In the genomic region with DNA sequence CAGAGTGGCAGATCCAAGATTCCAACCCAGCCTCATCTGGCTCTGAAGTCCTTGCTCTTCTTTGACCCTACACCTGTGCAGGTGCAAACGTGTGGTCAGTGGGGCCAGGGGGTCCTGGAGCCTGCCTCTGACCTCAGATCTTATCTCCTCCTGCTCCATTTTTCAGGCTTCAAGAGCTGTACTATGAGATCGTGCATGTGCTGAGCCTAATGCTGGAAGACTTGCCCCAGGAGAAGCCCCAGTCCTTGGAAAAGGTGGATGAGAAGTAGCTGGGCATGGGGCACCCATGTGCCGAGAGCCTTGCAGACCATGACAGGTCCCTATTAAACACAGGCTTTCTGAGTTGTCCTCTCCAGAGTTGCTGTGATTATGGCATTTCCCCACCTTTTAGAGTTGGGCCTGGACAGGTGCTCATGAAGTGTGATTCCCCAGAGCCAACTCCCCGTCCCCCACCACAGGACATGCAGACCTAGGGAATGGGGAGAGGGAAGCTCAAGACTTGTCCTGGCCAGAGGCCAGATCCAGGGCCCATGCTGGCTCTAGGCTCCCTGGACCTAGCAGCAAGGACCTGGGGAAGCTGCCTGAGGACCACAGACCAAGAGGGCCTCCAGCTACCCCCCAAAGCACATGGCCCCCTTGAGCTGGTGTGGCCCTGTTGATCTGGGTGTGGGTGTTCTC, we compare ENCODE assay signal across 24 cellular contexts. TPM values are rescaled to one million over a fixed set of nuclear protein-coding genes. Genes with fewer than 3 reads are reported as not detected.
"Had no signal": no experiment of that assay in that cellular context is flagged by ENCODE, and none has a peak within 500 bp of the region (broad histone marks: within the 10 kb centered on the region; RNA-seq: fewer than 3 reads in every experiment).

No MANE protein-coding gene starts in this region.

- H3K36me3 ChIP-seq: brain microvascular endothelial cell, esophagus muscularis mucosa, neutrophil, tibial artery, uterus had no signal

- H3K27ac Mint-ChIP-seq: activated CD4-positive, alpha-beta memory T cell treated with anti-CD3 and anti-CD28 coated beads, Interleukin-2, amount 10 ng/mL, durations not matched to agents 7 days and 5 days; activated naive CD4-positive, alpha-beta T cell treated with anti-CD3 and anti-CD28 coated beads, Interleukin-2, amount 10 ng/mL, durations not matched to agents 7 days and 5 days; activated naive CD8-positive, alpha-beta T cell treated with anti-CD3 and anti-CD28 coated beads, Interleukin-2, amount 50 U/mL, for 24 hours; mesothelial cell of epicardium; natural killer cell treated with Interleukin-12 subunit alpha and Interleukin-12 subunit beta and Interleukin-15 and Interleukin-18, amount 100 ng/mL, for 72 hours had no signal

- DNase-seq: activated CD4-positive, alpha-beta memory T cell treated with anti-CD3 and anti-CD28 coated beads, Interleukin-2, amount 10 ng/mL, durations not matched to agents 7 days and 5 days; activated CD4-positive, alpha-beta T cell treated with anti-CD3 and anti-CD28 coated beads for 48 hours; activated CD4-positive, CD25-positive, alpha-beta regulatory T cell; activated effector memory CD4-positive, alpha-beta T cell treated with Interleukin-2 at 50 U/mL for 16 hours; activated naive CD4-positive, alpha-beta T cell treated with anti-CD3 and anti-CD28 coated beads, Interleukin-2, amount 10 ng/mL, durations not matched to agents 7 days and 5 days; activated naive CD8-positive, alpha-beta T cell treated with anti-CD3 and anti-CD28 coated beads, Interleukin-2, amount 50 U/mL, for 24 hours; activated T-cell treated with anti-CD3 and anti-CD28 coated beads, Interleukin-2, amount 50 U/mL, for 48 hours; anterior cingulate cortex; brain microvascular endothelial cell; cortex of kidney; effector CD4-positive, alpha-beta T cell; left colon; stimulated activated CD4-positive, alpha-beta T cell treated with anti-CD3 and anti-CD28 coated beads, Interleukin-2, amount 100 ng/mL, for 24 hours; stimulated activated naive CD4-positive, alpha-beta T cell treated with Interleukin-2 at 50 U/mL for 16 hours; substantia nigra; T1000; tibial artery; uterus had no signal

- H3K4me3 ChIP-seq: esophagus muscularis mucosa, lung, tibial artery, uterus had no signal

- ATAC-seq: activated naive CD8-positive, alpha-beta T cell treated with anti-CD3 and anti-CD28 coated beads, Interleukin-2, amount 50 U/mL, for 24 hours; left colon had no signal

- H3K27ac ChIP-seq: brain microvascular endothelial cell, esophagus muscularis mucosa, neutrophil, uterus had no signal

- H3K9me3 ChIP-seq: esophagus muscularis mucosa, neutrophil, tibial artery, uterus had no signal

- H3K9me3 Mint-ChIP-seq: activated CD4-positive, alpha-beta memory T cell treated with anti-CD3 and anti-CD28 coated beads, Interleukin-2, amount 10 ng/mL, durations not matched to agents 7 days and 5 days; activated naive CD4-positive, alpha-beta T cell treated with anti-CD3 and anti-CD28 coated beads, Interleukin-2, amount 10 ng/mL, durations not matched to agents 7 days and 5 days; activated naive CD8-positive, alpha-beta T cell treated with anti-CD3 and anti-CD28 coated beads, Interleukin-2, amount 50 U/mL, for 24 hours; central memory CD8-positive, alpha-beta T cell; mesothelial cell of epicardium; natural killer cell treated with Interleukin-12 subunit alpha and Interleukin-12 subunit beta and Interleukin-15 and Interleukin-18, amount 100 ng/mL, for 72 hours had no signal

- H3K4me1 ChIP-seq: uterus had no signal

- H3K4me1 Mint-ChIP-seq: activated CD4-positive, alpha-beta memory T cell treated with anti-CD3 and anti-CD28 coated beads, Interleukin-2, amount 10 ng/mL, durations not matched to agents 7 days and 5 days; activated naive CD4-positive, alpha-beta T cell treated with anti-CD3 and anti-CD28 coated beads, Interleukin-2, amount 10 ng/mL, durations not matched to agents 7 days and 5 days; activated naive CD8-positive, alpha-beta T cell treated with anti-CD3 and anti-CD28 coated beads, Interleukin-2, amount 50 U/mL, for 24 hours; mesothelial cell of epicardium had no signal

- H3K4me3 Mint-ChIP-seq: activated CD4-positive, alpha-beta memory T cell treated with anti-CD3 and anti-CD28 coated beads, Interleukin-2, amount 10 ng/mL, durations not matched to agents 7 days and 5 days; activated naive CD4-positive, alpha-beta T cell treated with anti-CD3 and anti-CD28 coated beads, Interleukin-2, amount 10 ng/mL, durations not matched to agents 7 days and 5 days; activated naive CD8-positive, alpha-beta T cell treated with anti-CD3 and anti-CD28 coated beads, Interleukin-2, amount 50 U/mL, for 24 hours; central memory CD8-positive, alpha-beta T cell; mesothelial cell of epicardium; natural killer cell treated with Interleukin-12 subunit alpha and Interleukin-12 subunit beta and Interleukin-15 and Interleukin-18, amount 100 ng/mL, for 72 hours had no signal

- H3K36me3 Mint-ChIP-seq: activated naive CD4-positive, alpha-beta T cell treated with anti-CD3 and anti-CD28 coated beads, Interleukin-2, amount 10 ng/mL, durations not matched to agents 7 days and 5 days; natural killer cell treated with Interleukin-12 subunit alpha and Interleukin-12 subunit beta and Interleukin-15 and Interleukin-18, amount 100 ng/mL, for 72 hours had no signal

- H3K27me3 Mint-ChIP-seq: activated CD4-positive, alpha-beta memory T cell treated with anti-CD3 and anti-CD28 coated beads, Interleukin-2, amount 10 ng/mL, durations not matched to agents 7 days and 5 days; activated naive CD8-positive, alpha-beta T cell treated with anti-CD3 and anti-CD28 coated beads, Interleukin-2, amount 50 U/mL, for 24 hours; central memory CD8-positive, alpha-beta T cell; natural killer cell treated with Interleukin-12 subunit alpha and Interleukin-12 subunit beta and Interleukin-15 and Interleukin-18, amount 100 ng/mL, for 72 hours had no signal

- H3K27me3 ChIP-seq: brain microvascular endothelial cell, esophagus muscularis mucosa, neutrophil, tibial artery, uterus had no signal

RNA-seq across cellular contexts. Expression of a gene that starts 22.5 kb away (rescaled TPM):
- total RNA-seq: natural killer cell treated with Interleukin-12 subunit alpha and Interleukin-12 subunit beta and Interleukin-15 and Interleukin-18, amount 100 ng/mL, for 72 hours had no signal
